ENCODE assay signal across 9 cellular contexts in genomic region chr14:71586131-71586893, GRCh38.
DNase-seq lines count a peak whose midpoint lies in the region; TF ChIP-seq lines count a peak whose summit lies in the region.
"Had no signal": no experiment of that assay in that cellular context is flagged by ENCODE, and none has a peak within 500 bp of the region (broad histone marks: within the 10 kb centered on the region; RNA-seq: fewer than 3 reads in every experiment).

No MANE protein-coding gene starts in this region.

- no peak overlapping the region for H3K27ac ChIP-seq in mesenchymal stem cell (ENCODE audit: low read length, poor library complexity, severe bottlenecking)
- H3K27ac ChIP-seq: 22Rv1 had no signal

- TF ChIP-seq CTCF in cardiac fibroblast (IDR thresholded peaks at IDR 0.05; ENCODE audit: low read depth, low read length), result no peak
- no peak for TF ChIP-seq CTCF in type B pancreatic cell (conservative IDR thresholded peaks at IDR 0.05)

- peaks cover 35% of the 10 kb centered on the region for H3K4me1 Mint-ChIP-seq in type B pancreatic cell (ENCODE audit: unreplicated experiment)

- H3K79me1 ChIP-seq in mesenchymal stem cell (replicated peaks; ENCODE audit: low read length, poor library complexity, severe bottlenecking), result peaks cover 9% of the 10 kb centered on the region

- no peak overlapping the region for H2BK12ac ChIP-seq in mesenchymal stem cell (ENCODE audit: low read length in 2 of 2)

- H3K4me3 ChIP-seq in cardiac fibroblast (replicated peaks in 1 of 2; ENCODE audit: low read depth in 2 of 2, low read length in 2 of 2), result peak overlapping the region; percentile 6 to 35
- H3K4me3 ChIP-seq in mesenchymal stem cell (ENCODE audit: insufficient read depth in 1 of 2, low read depth in 1 of 2, low read length in 2 of 2), result peak overlapping the region in 1 of 2 experiments; percentile 77

- H3K27ac Mint-ChIP-seq in type B pancreatic cell, result no peak overlapping the region

- no peaks in the 10 kb centered on the region for H3K36me3 Mint-ChIP-seq in type B pancreatic cell

- no peak overlapping the region for H4K8ac ChIP-seq in mesenchymal stem cell (ENCODE audit: low read length)

- no peak overlapping the region for H2AFZ ChIP-seq in mesenchymal stem cell (ENCODE audit: low read depth, low read length)

- H2BK120ac ChIP-seq in mesenchymal stem cell (ENCODE audit: low read depth, low read length), result no peak overlapping the region

- H3K9me3 Mint-ChIP-seq in type B pancreatic cell, result no peaks in the 10 kb centered on the region

- peaks cover 5% of the 10 kb centered on the region for H3K27me3 Mint-ChIP-seq in type B pancreatic cell

- H3K14ac ChIP-seq in mesenchymal stem cell (ENCODE audit: low read length in 2 of 2), result no peak overlapping the region

- H3K4me3 Mint-ChIP-seq in type B pancreatic cell, result peak overlapping the region; percentile 30

- no peak overlapping the region for H2BK15ac ChIP-seq in mesenchymal stem cell (ENCODE audit: low read depth, poor library complexity, severe bottlenecking)

- H3K36me3 ChIP-seq in mesenchymal stem cell (ENCODE audit: control insufficient read depth in 1 of 2, insufficient read depth in 2 of 2, low read depth in 1 of 2, low read length in 2 of 2), result no peaks in the 10 kb centered on the region

- H2BK5ac ChIP-seq in mesenchymal stem cell (ENCODE audit: low read depth, low read length, poor library complexity, severe bottlenecking), result no peak overlapping the region

- H3K4me1 ChIP-seq in mesenchymal stem cell (ENCODE audit: control insufficient read depth, insufficient read depth, low read depth, low read length), result no peaks in the 10 kb centered on the region

- H2AK5ac ChIP-seq in mesenchymal stem cell (ENCODE audit: low read length, severe bottlenecking), result no peak overlapping the region

- whole genome bisulfite sequencing in mesenchymal stem cell, result 37% methylated on average over 14 of the region's 14 CpGs

- H4K91ac ChIP-seq in mesenchymal stem cell (ENCODE audit: low read length), result no peak overlapping the region

- H3K9me3 ChIP-seq in mesenchymal stem cell (ENCODE audit: control insufficient read depth, low read length), result no peaks in the 10 kb centered on the region

- no peak overlapping the region for H3K23ac ChIP-seq in mesenchymal stem cell (ENCODE audit: low read length in 2 of 2)

- no peak overlapping the region for H3K4ac ChIP-seq in mesenchymal stem cell (ENCODE audit: low read depth in 1 of 2, low read length in 2 of 2)

- H3K9ac ChIP-seq in mesenchymal stem cell (ENCODE audit: low read length), result peak overlapping the region; percentile 62

- DNase-seq in DMS153 treated with DMSO at 0.1 percent for 48 hours (lab: John Stamatoyannopoulos, UW; ENCODE audit: unreplicated experiment), result peak; percentile 20
- no peak for DNase-seq in DMS153 (lab: John Stamatoyannopoulos, UW)
- peak; percentile 63 to 67 for DNase-seq in cardiac fibroblast (ENCODE audit: low read depth in 2 of 2)
- peak; percentile 40 for DNase-seq in mesenchymal stem cell
- no peak for DNase-seq in type B pancreatic cell (ENCODE audit: extremely low spot score, unreplicated experiment)
- no peak for DNase-seq in DMS53 (lab: John Stamatoyannopoulos, UW)
- DNase-seq in activated CD4-positive, alpha-beta T cell treated with anti-CD3 and anti-CD28 coated beads, Interleukin-2, amount 50 U/mL, for 1 hour, result no peak
- DNase-seq in SHP77 treated with DMSO at 0.1 percent for 48 hours (lab: John Stamatoyannopoulos, UW), result no peak

- H3K18ac ChIP-seq in mesenchymal stem cell (ENCODE audit: low read depth in 1 of 2, low read length in 2 of 2), result no peak overlapping the region

- no peak overlapping the region for H3K4me2 ChIP-seq in mesenchymal stem cell (ENCODE audit: low read length, poor library complexity, severe bottlenecking)

- H3K27me3 ChIP-seq in mesenchymal stem cell (ENCODE audit: control insufficient read depth in 1 of 2, insufficient read depth in 1 of 2, low read length in 2 of 2), result no peaks in the 10 kb centered on the region

Comparison
In these comparisons a context has a peak if more than half of its experiments do, and no peak if none do; other contexts are left out.
1. DNase-seq: peak in DMS153 treated with DMSO at 0.1 percent for 48 hours (single experiment), cardiac fibroblast (2 of 2) and mesenchymal stem cell (single experiment); none in DMS153 (single experiment), type B pancreatic cell (single experiment), DMS53 (single experiment), activated CD4-positive, alpha-beta T cell treated with anti-CD3 and anti-CD28 coated beads, Interleukin-2, amount 50 U/mL, for 1 hour (single experiment) and SHP77 treated with DMSO at 0.1 percent for 48 hours (single experiment).